Comparison of ENCODE assay signal across 16 cellular contexts in genomic region chr13:108185218-108185617, GRCh38. TPM values are rescaled to one million over a fixed set of nuclear protein-coding genes. Genes with fewer than 3 reads are reported as not detected.
DNase-seq lines count a peak whose midpoint lies in the region; ATAC-seq and FAIRE-seq lines count a peak whose summit lies in the region.
"Had no signal": no experiment of that assay in that cellular context is flagged by ENCODE, and none has a peak within 500 bp of the region (broad histone marks: within the 10 kb centered on the region; RNA-seq: fewer than 3 reads in every experiment).

No MANE protein-coding gene starts in this region.

- ATAC-seq in HG03342 (IDR thresholded peaks at IDR 0.05; ENCODE audit: unreplicated experiment) = peak; percentile 44
- peak; percentile 98 for ATAC-seq in naive B cell (ENCODE audit: low read depth in 2 of 2)
- no peak for ATAC-seq in GM21367 (IDR thresholded peaks at IDR 0.05; ENCODE audit: unreplicated experiment)
- ATAC-seq: GM12878, GM23338 had no signal

- H3K4me3 Mint-ChIP-seq in activated naive CD8-positive, alpha-beta T cell treated with anti-CD3 and anti-CD28 coated beads for 36 hours = no peak overlapping the region
- H3K4me3 Mint-ChIP-seq in naive B cell = peak overlapping the region in 7 of 8 donors; percentile 61 to 82 (median 73)
- H3K4me3 Mint-ChIP-seq: CD4-positive, alpha-beta memory T cell; GM23338; H9 had no signal

- H3K36me3 Mint-ChIP-seq in activated naive CD8-positive, alpha-beta T cell treated with anti-CD3 and anti-CD28 coated beads for 36 hours = no peaks in the 10 kb centered on the region
- peaks cover 0 to 9% of the 10 kb centered on the region in 2 donors for H3K36me3 Mint-ChIP-seq in naive B cell
- H3K36me3 Mint-ChIP-seq: CD4-positive, alpha-beta memory T cell had no signal

- H3K27me3 Mint-ChIP-seq in activated naive CD8-positive, alpha-beta T cell treated with anti-CD3 and anti-CD28 coated beads for 36 hours = peaks cover 5% of the 10 kb centered on the region
- no peaks in the 10 kb centered on the region for H3K27me3 Mint-ChIP-seq in naive B cell

- DNase-seq in activated naive CD8-positive, alpha-beta T cell treated with anti-CD3 and anti-CD28 coated beads for 36 hours = no peak
- DNase-seq in naive B cell (peak; percentile 56), frontal cortex (ENCODE audit: low spot score in 2 of 2) (no peak), RPMI8226 (no peak), SW 1271 (lab: John Stamatoyannopoulos, UW) (no peak)
- DNase-seq: BE2C; CD4-positive, alpha-beta memory T cell; DMS79; H9; IMR-90 had no signal

- peak overlapping the region; percentile 40 for H3K27ac Mint-ChIP-seq in activated naive CD8-positive, alpha-beta T cell treated with anti-CD3 and anti-CD28 coated beads for 36 hours
- peak overlapping the region; percentile 90 to 99 (median 96) for H3K27ac Mint-ChIP-seq in naive B cell
- H3K27ac Mint-ChIP-seq: CD4-positive, alpha-beta memory T cell; GM23338; H9 had no signal

- no peak for FAIRE-seq in frontal cortex (lab: Jason Lieb, UNC)
- FAIRE-seq: A204.1, GM12878, GM18507 had no signal

- H3K4me1 Mint-ChIP-seq in activated naive CD8-positive, alpha-beta T cell treated with anti-CD3 and anti-CD28 coated beads for 36 hours = no peaks in the 10 kb centered on the region
- peaks cover 15 to 32% (median 18%) of the 10 kb centered on the region in 3 donors for H3K4me1 Mint-ChIP-seq in naive B cell
- H3K4me1 Mint-ChIP-seq: CD4-positive, alpha-beta memory T cell; GM23338; H9 had no signal

- no peaks in the 10 kb centered on the region for H3K9me3 Mint-ChIP-seq in activated naive CD8-positive, alpha-beta T cell treated with anti-CD3 and anti-CD28 coated beads for 36 hours
- H3K9me3 Mint-ChIP-seq in naive B cell = peaks cover 0 to 8% (median 0%) of the 10 kb centered on the region in 7 donors
- H3K9me3 Mint-ChIP-seq: GM23338 had no signal

RNA-seq across cellular contexts. Expression of gene LIG4, which starts 30.1 kb away (rescaled TPM):
- 1 to 10 TPM; 8.9 to 9.1 TPM for total RNA-seq in activated naive CD8-positive, alpha-beta T cell treated with anti-CD3 and anti-CD28 coated beads for 36 hours
- 10 to 100 TPM in 4 of 6 donors, 1 to 10 TPM in 2; 8.7 to 13.2 (median 11.2) TPM for polyA plus RNA-seq in naive B cell (ENCODE audit: low read depth in 6 of 6)
- 15.1 TPM for total RNA-seq in frontal cortex

RNA-seq across cellular contexts. Expression of gene ABHD13, which starts 33.0 kb away (rescaled TPM):
- 1 to 10 TPM; 5.2 to 5.3 TPM for total RNA-seq in activated naive CD8-positive, alpha-beta T cell treated with anti-CD3 and anti-CD28 coated beads for 36 hours
- 10 to 100 TPM; 10.1 to 14.8 (median 12.3) TPM for polyA plus RNA-seq in naive B cell (ENCODE audit: low read depth in 6 of 6)
- 17.1 TPM for total RNA-seq in frontal cortex
